ENCODE assay signal across 8 cellular contexts in genomic region chr12:122097641-122098364, GRCh38. TPM values are rescaled to one million over a fixed set of nuclear protein-coding genes. Genes with fewer than 3 reads are reported as not detected.
DNase-seq lines count a peak whose midpoint lies in the region; ATAC-seq lines count a peak whose summit lies in the region.

No MANE protein-coding gene starts in this region.

- peak; percentile 45 for ATAC-seq in activated CD4-positive, alpha-beta T cell treated with anti-CD3 and anti-CD28 coated beads for 36 hours
- ATAC-seq in activated naive CD4-positive, alpha-beta T cell treated with anti-CD3 and anti-CD28 coated beads, Interleukin-2, amount 50 U/mL, for 72 hours = peak; percentile 23 to 42
- ATAC-seq in stimulated activated naive B cell treated with anti-CD40 and anti-IgM and Interleukin-4, amounts not matched to agents 10 μg/mL and 1 μg/mL and 100 μg/mL, for 72 hours (replicated peaks) = peak in 1 of 2 donors; percentile 38

- CTCF ChIA-PET in activated CD4-positive, alpha-beta T cell treated with anti-CD3 and anti-CD28 coated beads for 36 hours (lab: Charles Lee) = interaction anchor here (0.7 to 3.6 kb wide), 8 partner anchors 9 to 328 kb away, joined by 3 to 22 read pairs (median 4); no protein-coding TSS in a partner anchor

- no peaks in the 10 kb centered on the region for H3K27me3 Mint-ChIP-seq in activated CD4-positive, alpha-beta T cell treated with anti-CD3 and anti-CD28 coated beads for 36 hours
- no peaks in the 10 kb centered on the region for H3K27me3 Mint-ChIP-seq in stimulated activated naive B cell treated with anti-CD40 and anti-IgM and Interleukin-4, amounts not matched to agents 10 μg/mL and 1 μg/mL and 100 μg/mL, for 72 hours

- no peak for DNase-seq in activated CD4-positive, alpha-beta T cell treated with anti-CD3 and anti-CD28 coated beads for 36 hours
- no peak for DNase-seq in activated CD4-positive, alpha-beta T cell treated with anti-CD3 and anti-CD28 coated beads, Interleukin-2, amount 50 U/mL, for 1 hour
- no peak for DNase-seq in activated naive CD4-positive, alpha-beta T cell treated with anti-CD3 and anti-CD28 coated beads, Interleukin-2, amount 50 U/mL, for 72 hours (ENCODE audit: low spot score in 2 of 2)
- peak; percentile 52 for DNase-seq in iPS-NIHi7 (ENCODE audit: extremely low spot score)
- DNase-seq in stimulated activated naive B cell treated with anti-CD40 and anti-IgM and Interleukin-4, amounts not matched to agents 10 μg/mL and 1 μg/mL and 100 μg/mL, for 72 hours = no peak
- DNase-seq in putamen (ENCODE audit: low spot score) = no peak
- no peak for DNase-seq in COLO829 (ENCODE audit: low spot score)
- DNase-seq in hepatic stellate cell (ENCODE audit: low spot score) = no peak

- no peaks in the 10 kb centered on the region for H3K9me3 Mint-ChIP-seq in activated CD4-positive, alpha-beta T cell treated with anti-CD3 and anti-CD28 coated beads for 36 hours (ENCODE audit: low read depth)
- H3K9me3 Mint-ChIP-seq in activated naive CD4-positive, alpha-beta T cell treated with anti-CD3 and anti-CD28 coated beads, Interleukin-2, amount 50 U/mL, for 72 hours = no peaks in the 10 kb centered on the region
- no peaks in the 10 kb centered on the region for H3K9me3 Mint-ChIP-seq in stimulated activated naive B cell treated with anti-CD40 and anti-IgM and Interleukin-4, amounts not matched to agents 10 μg/mL and 1 μg/mL and 100 μg/mL, for 72 hours

- H3K27ac Mint-ChIP-seq in activated CD4-positive, alpha-beta T cell treated with anti-CD3 and anti-CD28 coated beads for 36 hours = peak overlapping the region; percentile 48
- peak overlapping the region; percentile 15 to 76 for H3K27ac Mint-ChIP-seq in activated naive CD4-positive, alpha-beta T cell treated with anti-CD3 and anti-CD28 coated beads, Interleukin-2, amount 50 U/mL, for 72 hours
- peak overlapping the region; percentile 72 for H3K27ac Mint-ChIP-seq in stimulated activated naive B cell treated with anti-CD40 and anti-IgM and Interleukin-4, amounts not matched to agents 10 μg/mL and 1 μg/mL and 100 μg/mL, for 72 hours

- H3K4me3 Mint-ChIP-seq in activated CD4-positive, alpha-beta T cell treated with anti-CD3 and anti-CD28 coated beads for 36 hours = no peak overlapping the region
- H3K4me3 Mint-ChIP-seq in stimulated activated naive B cell treated with anti-CD40 and anti-IgM and Interleukin-4, amounts not matched to agents 10 μg/mL and 1 μg/mL and 100 μg/mL, for 72 hours = no peak overlapping the region

- POLR2A ChIA-PET in activated CD4-positive, alpha-beta T cell treated with anti-CD3 and anti-CD28 coated beads for 36 hours (lab: Charles Lee) = interaction anchor here (0.7 to 1.5 kb wide), 3 partner anchors 9 to 17 kb away, joined by 4 to 6 read pairs (median 6); no protein-coding TSS in a partner anchor

- peaks cover 62% of the 10 kb centered on the region for H3K4me1 Mint-ChIP-seq in activated CD4-positive, alpha-beta T cell treated with anti-CD3 and anti-CD28 coated beads for 36 hours
- peaks cover 35 to 51% of the 10 kb centered on the region in 2 donors for H3K4me1 Mint-ChIP-seq in stimulated activated naive B cell treated with anti-CD40 and anti-IgM and Interleukin-4, amounts not matched to agents 10 μg/mL and 1 μg/mL and 100 μg/mL, for 72 hours

- intact Hi-C loops in activated CD4-positive, alpha-beta T cell treated with anti-CD3 and anti-CD28 coated beads for 36 hours (cut with DNase I, micrococcal nuclease) = loop anchor here (1.0 to 10.0 kb wide), 2 partner anchors 11 to 627 kb away; no protein-coding TSS in a partner anchor

- peaks cover 5% of the 10 kb centered on the region for H3K36me3 Mint-ChIP-seq in activated CD4-positive, alpha-beta T cell treated with anti-CD3 and anti-CD28 coated beads for 36 hours (ENCODE audit: low read depth)
- H3K36me3 Mint-ChIP-seq in activated naive CD4-positive, alpha-beta T cell treated with anti-CD3 and anti-CD28 coated beads, Interleukin-2, amount 50 U/mL, for 72 hours = peaks cover 0 to 17% of the 10 kb centered on the region in 2 donors
- H3K36me3 Mint-ChIP-seq in stimulated activated naive B cell treated with anti-CD40 and anti-IgM and Interleukin-4, amounts not matched to agents 10 μg/mL and 1 μg/mL and 100 μg/mL, for 72 hours = peaks cover 7 to 17% of the 10 kb centered on the region in 2 donors

RNA-seq across cellular contexts. Expression of gene MLXIP, which starts 19.2 kb away (rescaled TPM):
- total RNA-seq in activated CD4-positive, alpha-beta T cell treated with anti-CD3 and anti-CD28 coated beads for 36 hours = 10 to 100 TPM; 17.7 to 26.4 TPM
- total RNA-seq in activated naive CD4-positive, alpha-beta T cell treated with anti-CD3 and anti-CD28 coated beads, Interleukin-2, amount 50 U/mL, for 72 hours = 10 to 100 TPM; 34.9 to 36.0 TPM
